16 cellular contexts compared by ENCODE assay signal in the genomic region with DNA sequence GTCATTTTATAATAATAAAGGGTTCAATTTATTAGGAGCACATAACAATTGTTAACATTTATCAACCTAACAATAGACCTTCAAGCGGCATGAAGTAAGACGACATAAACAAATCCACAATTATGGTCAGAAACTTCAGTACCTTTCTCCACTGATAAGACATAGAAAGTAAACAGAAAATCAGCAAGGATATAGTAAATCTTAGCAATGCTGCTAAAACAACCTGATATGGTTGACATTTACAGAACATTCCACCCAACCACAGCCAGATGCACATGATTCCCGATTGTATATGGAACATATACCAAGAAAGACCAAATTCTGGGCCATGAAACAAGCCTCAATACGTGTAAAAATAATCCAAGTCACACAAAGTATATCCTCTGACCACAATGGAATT.
DNase-seq lines count a peak whose midpoint lies in the region; ATAC-seq, FAIRE-seq and TF ChIP-seq lines count a peak whose summit lies in the region.
"Had no signal": no experiment of that assay in that cellular context is flagged by ENCODE, and none has a peak within 500 bp of the region (broad histone marks: within the 10 kb centered on the region; RNA-seq: fewer than 3 reads in every experiment).

No MANE protein-coding gene starts in this region.

- H3K36me3 Mint-ChIP-seq in H9 (ENCODE audit: insufficient read depth in 1 of 3, low read depth in 3 of 3) (no peaks in the 10 kb centered on the region), T-cell (peaks cover 19% of the 10 kb centered on the region)
- H3K36me3 Mint-ChIP-seq: CD14-positive monocyte had no signal

- H3K23ac ChIP-seq in H9 (ENCODE audit: insufficient read length, low read depth, low read length) (no peak overlapping the region), H1 (ENCODE audit: insufficient read length) (no peak overlapping the region)

- H3K4me1 ChIP-seq in H9 (ENCODE audit: insufficient read depth, low read length): no peaks in the 10 kb centered on the region
- peaks cover 0 to 3% (median 0%) of the 10 kb centered on the region in 4 experiments; a peak in 1 of 7 replicates for H3K4me1 ChIP-seq in H1 (replicated peaks in 1 of 4; ENCODE audit: control insufficient read depth in 3 of 4, insufficient read depth in 4 of 4, low read length in 3 of 4)
- H3K4me1 ChIP-seq: A549, Caco-2 had no signal

- H3K79me2 ChIP-seq in H9 (ENCODE audit: insufficient read depth, low read length) (no peaks in the 10 kb centered on the region), H1 (ENCODE audit: control insufficient read depth in 1 of 2, insufficient read depth in 2 of 2, low read length in 2 of 2) (no peaks in the 10 kb centered on the region)

- H4K5ac ChIP-seq in H9 (ENCODE audit: insufficient read length, low read depth, low read length): no peak overlapping the region
- no peak overlapping the region for H4K5ac ChIP-seq in H1 (ENCODE audit: insufficient read length, low read depth, low read length)

- H4K91ac ChIP-seq in H9 (ENCODE audit: insufficient read length, low read depth, low read length) (no peak overlapping the region), H1 (replicated peaks; ENCODE audit: insufficient read length, low read length) (no peak overlapping the region)

- H4K8ac ChIP-seq in H9 (replicated peaks; ENCODE audit: insufficient read length, low read depth, low read length): no peak overlapping the region
- no peak overlapping the region for H4K8ac ChIP-seq in H1 (ENCODE audit: extremely low read depth, insufficient read depth, low read length)

- TF ChIP-seq POLR2A in H1 (IDR thresholded peaks at IDR 0.05; ENCODE audit: control extremely low read depth in 1 of 2, low read depth in 2 of 2, low read length in 2 of 2): no peak

- H2BK12ac ChIP-seq in H9 (ENCODE audit: insufficient read length, low read depth, low read length): no peak overlapping the region
- no peak overlapping the region for H2BK12ac ChIP-seq in H1 (ENCODE audit: low read depth, low read length)

- no peak overlapping the region for H3K4me2 ChIP-seq in H9 (ENCODE audit: insufficient read depth, insufficient read length, low read length)
- no peak overlapping the region for H3K4me2 ChIP-seq in H1 (ENCODE audit: insufficient read depth in 1 of 2, low read depth in 2 of 2, low read length in 2 of 2)
- H3K4me2 ChIP-seq: A549 had no signal

- H3K27me3 Mint-ChIP-seq in H9 (ENCODE audit: low read depth) (no peaks in the 10 kb centered on the region), T-cell (no peaks in the 10 kb centered on the region)
- H3K27me3 Mint-ChIP-seq: CD8-positive, alpha-beta memory T cell had no signal

- DNase-seq in H9 (no peak), T-cell (no peak), H1 (ENCODE audit: low read depth in 1 of 2, low spot score in 2 of 2) (no peak), NCI-H1436 (lab: John Stamatoyannopoulos, UW) (no peak), foreskin melanocyte (no peak)
- peak; percentile 5 for DNase-seq in stimulated activated CD8-positive, alpha-beta memory T cell treated with anti-CD3 and anti-CD28 coated beads, Interleukin-4, amount 100 ng/mL, for 48 hours
- DNase-seq: Caco-2; CD8-positive, alpha-beta memory T cell; DND-41; GDM1; H7 had no signal

- H3K79me1 ChIP-seq in H9 (ENCODE audit: insufficient read depth, low read depth, low read length, poor library complexity, severe bottlenecking) (no peaks in the 10 kb centered on the region), H1 (ENCODE audit: low read depth, low read length) (no peaks in the 10 kb centered on the region)

- H3K4me3 Mint-ChIP-seq in H9 (no peak overlapping the region), T-cell (no peak overlapping the region)
- H3K4me3 Mint-ChIP-seq: CD14-positive monocyte; CD8-positive, alpha-beta memory T cell had no signal

- no peaks in the 10 kb centered on the region for H3K9me3 Mint-ChIP-seq in H9
- H3K9me3 Mint-ChIP-seq in T-cell: peaks cover 5 to 11% (median 6%) of the 10 kb centered on the region in 3 donors

- peaks cover 0 to 5% of the 10 kb centered on the region in 2 experiments; a peak in 1 of 4 replicates for H3K4me1 Mint-ChIP-seq in H9
- H3K4me1 Mint-ChIP-seq in T-cell: peaks cover 12 to 16% (median 16%) of the 10 kb centered on the region in 3 donors
- H3K4me1 Mint-ChIP-seq: CD14-positive monocyte had no signal

- TF ChIP-seq CTCF in H9 (conservative IDR thresholded peaks at IDR 0.05) (no peak), H1 (IDR thresholded peaks at IDR 0.05; ENCODE audit: control extremely low read depth in 1 of 3, insufficient read depth in 1 of 3, low read depth in 1 of 3, low read length in 3 of 3) (no peak)

- ATAC-seq in T-cell (replicated peaks in 1 of 4) (no peak), GM19324 (IDR thresholded peaks at IDR 0.05; ENCODE audit: low FRiP score, unreplicated experiment) (no peak)
- ATAC-seq: A549, HepG2 had no signal

- no peaks in the 10 kb centered on the region for H3K36me3 ChIP-seq in H1 (ENCODE audit: control insufficient read depth in 2 of 4, insufficient read depth in 4 of 4, low read length in 3 of 4)

- TF ChIP-seq RAD21 in H1 (IDR thresholded peaks at IDR 0.05 in 1 of 2, conservative IDR thresholded peaks at IDR 0.05 in 1 of 2; ENCODE audit: low read depth in 2 of 2, low read length in 2 of 2): no peak

- H3K23me2 ChIP-seq in H9 (ENCODE audit: insufficient read length, low read depth, low read length, poor library complexity, severe bottlenecking) (no peaks in the 10 kb centered on the region), H1 (ENCODE audit: low read depth, low read length) (no peaks in the 10 kb centered on the region)

- WGBS in H9 (ENCODE audit: extremely low coverage, insufficient read length, low lambda C conversion rate): no CpG with 5 or more reads among the region's 4 CpGs
- WGBS in H1 (ENCODE audit: extremely low coverage in 1 of 2, insufficient coverage in 1 of 2, insufficient read length in 1 of 2, insufficient replicate concordance in 2 of 2, low coverage in 1 of 2, low lambda C conversion rate in 2 of 2, missing lambda C conversion rate in 1 of 2), 2 experiments: 91% methylated on average over 4 of the region's 4 CpGs; no CpG with 5 or more reads in 1 of the 2 experiments

- no peak overlapping the region for H3K4me3 ChIP-seq in H1 (ENCODE audit: extremely low read depth in 1 of 4, insufficient read depth in 2 of 4, low read depth in 3 of 4, low read length in 4 of 4)
- H3K4me3 ChIP-seq: A549 had no signal

- H2BK20ac ChIP-seq in H9 (ENCODE audit: low read depth, low read length, poor library complexity, severe bottlenecking) (peak overlapping the region; percentile 75), H1 (ENCODE audit: low read length) (no peak overlapping the region)

- no peak overlapping the region for H3K18ac ChIP-seq in H9 (ENCODE audit: insufficient read length, low read depth, low read length)
- H3K18ac ChIP-seq in H1 (ENCODE audit: extremely low read depth, low read length): no peak overlapping the region

- H2AK5ac ChIP-seq in H9 (ENCODE audit: insufficient read length, low read length) (no peak overlapping the region), H1 (ENCODE audit: low read depth, low read length) (no peak overlapping the region)

- H3K4ac ChIP-seq in H9 (ENCODE audit: low read depth, low read length) (no peak overlapping the region), H1 (replicated peaks; ENCODE audit: insufficient read length, low read depth, low read length) (no peak overlapping the region)

- no peak overlapping the region for H2BK15ac ChIP-seq in H9 (ENCODE audit: low read depth, low read length)
- H2BK15ac ChIP-seq in H1 (ENCODE audit: low read length): no peak overlapping the region

- H3K14ac ChIP-seq in H9 (ENCODE audit: insufficient read depth, low read length): no peak overlapping the region
- H3K14ac ChIP-seq in H1 (ENCODE audit: insufficient read length): no peak overlapping the region

- H3K27ac ChIP-seq in H9 (ENCODE audit: insufficient read length, low read depth, low read length) (no peak overlapping the region), H1 (ENCODE audit: low read depth, low read length) (no peak overlapping the region)
- H3K27ac ChIP-seq: A549 had no signal

- FAIRE-seq in H1 (lab: Jason Lieb, UNC): peak; percentile 69
- FAIRE-seq: A549, HepG2, HTR-8/SVneo had no signal

- no peak overlapping the region for H3K9ac ChIP-seq in H9 (ENCODE audit: extremely low read depth, insufficient read length, low read length)
- no peak overlapping the region for H3K9ac ChIP-seq in H1 (replicated peaks in 1 of 4; ENCODE audit: extremely low read depth in 1 of 4, low read depth in 3 of 4, low read length in 3 of 4)

- POLR2A ChIA-PET in T-cell (lab: Charles Lee): no interaction called here
- POLR2A ChIA-PET in H1 (lab: Charles Lee; ENCODE audit: partially characterized antibody): no interaction called here

- H3T11ph ChIP-seq in H9 (ENCODE audit: low read length): no peak overlapping the region

- TF ChIP-seq EP300 in H1 (IDR thresholded peaks at IDR 0.05; ENCODE audit: borderline replicate concordance in 1 of 2, low read depth in 2 of 2, low read length in 2 of 2): no peak

- no peak overlapping the region for H2AFZ ChIP-seq in H9 (ENCODE audit: low read length)
- no peak overlapping the region for H2AFZ ChIP-seq in H1 (ENCODE audit: low read length)

- H3K56ac ChIP-seq in H9 (ENCODE audit: insufficient read length, low read depth, low read length) (no peak overlapping the region), H1 (replicated peaks; ENCODE audit: insufficient read length, low read depth, low read length) (no peak overlapping the region)

- H3K9me3 ChIP-seq in H9 (ENCODE audit: control insufficient read depth, low read depth, low read length) (no peaks in the 10 kb centered on the region), H1 (ENCODE audit: insufficient read depth in 2 of 2, low read depth in 1 of 2, low read length in 1 of 2) (no peaks in the 10 kb centered on the region)
- H3K9me3 ChIP-seq: A549, Caco-2 had no signal

- H4K20me1 ChIP-seq in H9 (ENCODE audit: control insufficient read depth, insufficient read depth, insufficient read length): no peaks in the 10 kb centered on the region
- no peaks in the 10 kb centered on the region for H4K20me1 ChIP-seq in H1 (replicated peaks in 1 of 2; ENCODE audit: control insufficient read depth in 1 of 2, insufficient read depth in 2 of 2, low read length in 2 of 2)

- no peak overlapping the region for H2BK5ac ChIP-seq in H9 (ENCODE audit: insufficient read length, low read length)
- H2BK5ac ChIP-seq in H1 (ENCODE audit: low read depth, low read length): no peak overlapping the region

- CTCF ChIA-PET in T-cell (lab: Charles Lee) (no interaction called here), H1 (lab: Charles Lee; ENCODE audit: partially characterized antibody) (interaction anchor here (0.6 kb wide), 1 partner anchor 9 kb away, joined by 3 read pairs; no protein-coding TSS in a partner anchor)

- H2BK120ac ChIP-seq in H9 (ENCODE audit: low read depth, low read length, poor library complexity, severe bottlenecking) (no peak overlapping the region), H1 (replicated peaks; ENCODE audit: low read depth, low read length) (no peak overlapping the region)

- no peaks in the 10 kb centered on the region for H3K27me3 ChIP-seq in H9 (ENCODE audit: insufficient read depth, low read length)
- H3K27me3 ChIP-seq in H1 (replicated peaks in 1 of 4; ENCODE audit: control insufficient read depth in 3 of 4, extremely low read depth in 1 of 4, insufficient read depth in 3 of 4, low read length in 3 of 4): no peaks in the 10 kb centered on the region

- no peak overlapping the region for H3K27ac Mint-ChIP-seq in H9
- peak overlapping the region; percentile 17 to 37 for H3K27ac Mint-ChIP-seq in T-cell
- H3K27ac Mint-ChIP-seq: CD14-positive monocyte had no signal

Comparison
In these comparisons a context has a peak if more than half of its experiments do, and no peak if none do; other contexts are left out.
1. H3K27ac Mint-ChIP-seq: peak in T-cell (2 of 2); none in H9 (0 of 3).